ENCODE assay signal across 23 cellular contexts in genomic region chr1:15262711-15263110, GRCh38. TPM values are rescaled to one million over a fixed set of nuclear protein-coding genes. Genes with fewer than 3 reads are reported as not detected.
"Had no signal": no experiment of that assay in that cellular context is flagged by ENCODE, and none has a peak within 500 bp of the region (broad histone marks: within the 10 kb centered on the region; RNA-seq: fewer than 3 reads in every experiment).

No MANE protein-coding gene starts in this region.

- H3K4me2 ChIP-seq: hepatocyte, smooth muscle cell had no signal

- H2AFZ ChIP-seq: hepatocyte had no signal

- H3K79me2 ChIP-seq: hepatocyte had no signal

- H3K27ac ChIP-seq: hepatocyte, ovary, testis, thyroid gland, uterus had no signal

- H3K36me3 ChIP-seq: heart right ventricle, ovary, sigmoid colon, thyroid gland, transverse colon, uterus had no signal

- H3K4me3 ChIP-seq: heart right ventricle, hepatocyte, lung, ovary, sigmoid colon, smooth muscle cell, testis, thyroid gland, transverse colon, uterus had no signal

- H3K9me3 ChIP-seq: ovary, sigmoid colon, testis, thyroid gland, uterus had no signal

- H3K27me3 ChIP-seq: hepatocyte, ovary, sigmoid colon, testis, thyroid gland, transverse colon, uterus had no signal

- DNase-seq: heart right ventricle; islet precursor cell; mesendoderm; naive thymus-derived CD4-positive, alpha-beta T cell; right cardiac atrium; sigmoid colon; stimulated activated CD4-positive, alpha-beta T cell treated with anti-CD3 and anti-CD28 coated beads, Interleukin-1b, Interleukin-23, amount 100 ng/mL, for 48 hours; stimulated activated CD4-positive, alpha-beta T cell treated with anti-CD3 and anti-CD28 coated beads, Interleukin-2, amount 100 ng/mL, for 48 hours; stimulated activated CD4-positive, alpha-beta T cell treated with anti-CD3 and anti-CD28 coated beads, Interleukin-4, amount 100 ng/mL, for 4 hours; stimulated activated CD8-positive, alpha-beta memory T cell treated with anti-CD3 and anti-CD28 coated beads, Interleukin-4, amount 100 ng/mL, for 48 hours; stimulated activated naive CD4-positive, alpha-beta T cell treated with Interleukin-2 at 50 U/mL for 16 hours; stimulated activated naive CD8-positive, alpha-beta T cell treated with anti-CD3 and anti-CD28 coated beads, Interleukin-15, amount 100 ng/mL, for 72 hours; testis; thyroid gland; transverse colon; uterus had no signal

- ATAC-seq: heart right ventricle; left lobe of liver; naive thymus-derived CD4-positive, alpha-beta T cell; natural killer cell treated with Interleukin-12 subunit alpha and Interleukin-12 subunit beta and Interleukin-15 and Interleukin-18, amount 100 ng/mL, for 72 hours; right cardiac atrium; stimulated activated memory B cell treated with anti-CD40 and anti-IgM and Interleukin-4, amounts not matched to agents 10 μg/mL and 1 μg/mL and 100 μg/mL, for 72 hours; stimulated activated naive CD8-positive, alpha-beta T cell treated with anti-CD3 and anti-CD28 coated beads, Interleukin-15, amount 100 ng/mL, for 72 hours had no signal

- H3K4me1 ChIP-seq: thyroid gland, uterus had no signal

RNA-seq across cellular contexts. Expression of gene FHAD1, which starts 15.7 kb away (rescaled TPM):
- total RNA-seq: left lobe of liver, smooth muscle cell had no signal
